1 cellular context compared by ENCODE assay signal in the genomic region with DNA sequence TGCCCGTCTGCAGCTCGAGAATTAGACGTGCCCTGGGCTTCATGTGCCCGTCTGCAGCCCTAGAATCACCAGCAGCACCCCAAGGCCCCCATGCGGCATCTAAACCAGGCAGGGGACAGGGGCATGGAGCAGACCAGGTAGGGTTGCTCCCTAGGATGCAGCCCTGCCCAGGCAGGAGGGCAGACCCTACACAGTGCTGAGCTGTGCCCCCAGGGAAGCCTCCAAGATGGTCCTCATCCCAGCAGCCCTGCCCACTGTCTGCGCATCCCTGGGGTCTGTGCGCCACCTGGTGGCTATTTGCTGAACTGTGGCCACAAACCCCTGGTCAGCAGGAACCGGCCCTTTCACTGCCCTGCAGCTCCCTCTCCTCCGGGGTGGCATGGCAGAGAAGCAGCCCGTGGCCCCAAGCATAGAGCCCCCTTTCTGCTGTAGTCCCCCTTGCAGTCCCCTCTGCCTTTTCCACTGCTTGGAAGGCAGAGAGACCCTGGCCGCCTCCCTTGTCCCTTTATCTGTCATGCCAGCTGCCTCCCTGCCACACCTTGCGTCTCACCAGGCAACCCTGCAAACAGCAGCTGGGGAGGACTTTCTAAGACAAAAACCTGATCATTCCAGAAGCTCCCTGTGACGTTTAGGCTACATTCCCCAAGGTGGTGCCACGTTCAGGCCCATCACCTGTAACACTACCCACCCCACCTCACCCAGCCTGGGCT.
A peak's percentile ranks its signal among the peaks of the same experiment; 100 is the strongest.
TF ChIP-seq lines count a peak whose summit lies in the region.

No MANE protein-coding gene starts in this region.

TF ChIP-seq in IMR-90, 13 proteins besides CTCF, POLR2A, EP300 and RAD21 (continued from another document):
- TF ChIP-seq, protein P1, sequence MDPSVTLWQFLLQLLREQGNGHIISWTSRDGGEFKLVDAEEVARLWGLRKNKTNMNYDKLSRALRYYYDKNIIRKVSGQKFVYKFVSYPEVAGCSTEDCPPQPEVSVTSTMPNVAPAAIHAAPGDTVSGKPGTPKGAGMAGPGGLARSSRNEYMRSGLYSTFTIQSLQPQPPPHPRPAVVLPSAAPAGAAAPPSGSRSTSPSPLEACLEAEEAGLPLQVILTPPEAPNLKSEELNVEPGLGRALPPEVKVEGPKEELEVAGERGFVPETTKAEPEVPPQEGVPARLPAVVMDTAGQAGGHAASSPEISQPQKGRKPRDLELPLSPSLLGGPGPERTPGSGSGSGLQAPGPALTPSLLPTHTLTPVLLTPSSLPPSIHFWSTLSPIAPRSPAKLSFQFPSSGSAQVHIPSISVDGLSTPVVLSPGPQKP (IDR thresholded peaks at IDR 0.05; ENCODE audit: borderline replicate concordance, low read depth, low read length) = no peak
- TF ChIP-seq MAZ (IDR thresholded peaks at IDR 0.05; ENCODE audit: borderline replicate concordance, low read depth, low read length) = peak; percentile 43; the same call in 1 of the 2 replicates
TF ChIP-seq in IMR-90: peak in this region for 3.
